In genomic region chr10:73647211-73647874, GRCh38 we compare ENCODE assay signal across 8 cellular contexts. TPM values are rescaled to one million over a fixed set of nuclear protein-coding genes. Genes with fewer than 3 reads are reported as not detected.
DNase-seq lines count a peak whose midpoint lies in the region; ATAC-seq and TF ChIP-seq lines count a peak whose summit lies in the region.
"Had no signal": no experiment of that assay in that cellular context is flagged by ENCODE, and none has a peak within 500 bp of the region (broad histone marks: within the 10 kb centered on the region; RNA-seq: fewer than 3 reads in every experiment).

No MANE protein-coding gene starts in this region.

- peak overlapping the region; percentile 84 for H3K27ac Mint-ChIP-seq in GM23338
- peak overlapping the region; percentile 32 for H3K27ac Mint-ChIP-seq in T-helper 17 cell

- H2BK15ac ChIP-seq in mesenchymal stem cell (ENCODE audit: low read depth, poor library complexity, severe bottlenecking), result peak overlapping the region; percentile 61

- H3K4me3 ChIP-seq in GM23338 (peak overlapping the region; percentile 96), endocrine pancreas (ENCODE audit: control insufficient read depth, insufficient read depth, low read length) (no peak overlapping the region), mesenchymal stem cell (ENCODE audit: insufficient read depth in 1 of 2, low read depth in 1 of 2, low read length in 2 of 2) (peak overlapping the region; percentile 57 to 73)

- H4K91ac ChIP-seq in mesenchymal stem cell (ENCODE audit: low read length), result peak overlapping the region; percentile 41

- H3K4me1 ChIP-seq in GM23338 (ENCODE audit: insufficient read depth) (peaks cover 9% of the 10 kb centered on the region), endocrine pancreas (ENCODE audit: control insufficient read depth, insufficient read depth, low read length) (no peaks in the 10 kb centered on the region), mesenchymal stem cell (ENCODE audit: control insufficient read depth, insufficient read depth, low read depth, low read length) (peaks cover 11% of the 10 kb centered on the region)

- H3K14ac ChIP-seq in mesenchymal stem cell (ENCODE audit: low read length in 2 of 2), result no peak overlapping the region

- peak overlapping the region; percentile 22 for H2BK120ac ChIP-seq in mesenchymal stem cell (ENCODE audit: low read depth, low read length)

- H3K4me3 Mint-ChIP-seq in GM23338, result peak overlapping the region; percentile 83
- peak overlapping the region; percentile 87 for H3K4me3 Mint-ChIP-seq in T-helper 17 cell

- DNase-seq in GM23338 (ENCODE audit: low spot score) (peak; percentile 98), T-helper 17 cell (no peak), mesenchymal stem cell (no peak), stromal cell of bone marrow (ENCODE audit: low read depth) (peak; percentile 4), NCI-H2196 treated with DMSO at 0.1 percent for 48 hours (lab: John Stamatoyannopoulos, UW; ENCODE audit: unreplicated experiment) (no peak)

- H2BK12ac ChIP-seq in mesenchymal stem cell (ENCODE audit: low read length in 2 of 2), result peak overlapping the region in 1 of 2 experiments; percentile 5

- H4K20me1 ChIP-seq in GM23338 (replicated peaks; ENCODE audit: insufficient read depth), result no peaks in the 10 kb centered on the region

- H3K4me1 Mint-ChIP-seq in GM23338, result peaks cover 25% of the 10 kb centered on the region
- peaks cover 16% of the 10 kb centered on the region for H3K4me1 Mint-ChIP-seq in T-helper 17 cell

- H3K36me3 ChIP-seq in GM23338 (ENCODE audit: insufficient read depth) (no peaks in the 10 kb centered on the region), endocrine pancreas (ENCODE audit: control insufficient read depth, insufficient read depth, low read length) (no peaks in the 10 kb centered on the region), mesenchymal stem cell (ENCODE audit: control insufficient read depth in 1 of 2, insufficient read depth in 2 of 2, low read depth in 1 of 2, low read length in 2 of 2) (no peaks in the 10 kb centered on the region)

- peak overlapping the region; percentile 97 for H3K4me2 ChIP-seq in GM23338
- H3K4me2 ChIP-seq in mesenchymal stem cell (ENCODE audit: low read length, poor library complexity, severe bottlenecking), result peak overlapping the region; percentile 60

- H3K9ac ChIP-seq in endocrine pancreas (ENCODE audit: control insufficient read depth, insufficient read depth, low read length) (peak overlapping the region; percentile 60), mesenchymal stem cell (ENCODE audit: low read length) (peak overlapping the region; percentile 89)

- peak overlapping the region; percentile 68 to 73 for H3K4ac ChIP-seq in mesenchymal stem cell (ENCODE audit: low read depth in 1 of 2, low read length in 2 of 2)

- H3K27me3 ChIP-seq in GM23338 (ENCODE audit: insufficient read depth) (no peaks in the 10 kb centered on the region), endocrine pancreas (ENCODE audit: control insufficient read depth, insufficient read depth, low read length) (no peaks in the 10 kb centered on the region), mesenchymal stem cell (ENCODE audit: control insufficient read depth in 1 of 2, insufficient read depth in 1 of 2, low read length in 2 of 2) (no peaks in the 10 kb centered on the region)

- H3K79me1 ChIP-seq in mesenchymal stem cell (replicated peaks; ENCODE audit: low read length, poor library complexity, severe bottlenecking), result no peaks in the 10 kb centered on the region

- H2AFZ ChIP-seq in GM23338 (peak overlapping the region; percentile 98), mesenchymal stem cell (ENCODE audit: low read depth, low read length) (peak overlapping the region; percentile 69)

- H3K9me2 ChIP-seq in GM23338 (ENCODE audit: insufficient read depth), result no peaks in the 10 kb centered on the region

- H3K23ac ChIP-seq in mesenchymal stem cell (ENCODE audit: low read length in 2 of 2), result no peak overlapping the region

- peak overlapping the region; percentile 25 for H2AK5ac ChIP-seq in mesenchymal stem cell (ENCODE audit: low read length, severe bottlenecking)

- TF ChIP-seq CTCF in GM23338 (conservative IDR thresholded peaks at IDR 0.05; ENCODE audit: low read depth in 2 of 2), result peak in 1 of 2 experiments; percentile 20; a peak in 1 of 4 replicates

- peaks cover 11% of the 10 kb centered on the region for H3K27me3 Mint-ChIP-seq in GM23338 (ENCODE audit: insufficient read depth, low read depth, poor library complexity)
- H3K27me3 Mint-ChIP-seq in T-helper 17 cell, result peaks cover 36% of the 10 kb centered on the region

- H4K8ac ChIP-seq in mesenchymal stem cell (ENCODE audit: low read length), result peak overlapping the region; percentile 98

- no peaks in the 10 kb centered on the region for H3K79me2 ChIP-seq in GM23338 (replicated peaks; ENCODE audit: insufficient read depth)

- peak overlapping the region; percentile 83 for H3K27ac ChIP-seq in GM23338 (ENCODE audit: low read depth)
- H3K27ac ChIP-seq in mesenchymal stem cell (ENCODE audit: low read length, poor library complexity, severe bottlenecking), result no peak overlapping the region

- H3K9me3 ChIP-seq in T-helper 17 cell (ENCODE audit: control insufficient read depth, low read length, poor library complexity, severe bottlenecking) (no peaks in the 10 kb centered on the region), endocrine pancreas (ENCODE audit: control insufficient read depth, low read length) (no peaks in the 10 kb centered on the region), mesenchymal stem cell (ENCODE audit: control insufficient read depth, low read length) (no peaks in the 10 kb centered on the region)

- 21% methylated on average over 30 of the region's 32 CpGs for WGBS in mesenchymal stem cell

- H3F3A ChIP-seq in GM23338 (replicated peaks; ENCODE audit: low read depth), result 0 out of 2 replicates have a peak, but pooled peaks cover 6% of the 10 kb centered on the region

- no peaks in the 10 kb centered on the region; the same call in 2 of the 3 replicates for H3K9me3 Mint-ChIP-seq in GM23338

- H3K36me3 Mint-ChIP-seq in GM23338 (ENCODE audit: low read depth), result no peaks in the 10 kb centered on the region; the same call in 2 of the 3 replicates
- no peaks in the 10 kb centered on the region for H3K36me3 Mint-ChIP-seq in T-helper 17 cell (ENCODE audit: low read depth)

- peak overlapping the region; percentile 76 to 88 for H3K18ac ChIP-seq in mesenchymal stem cell (ENCODE audit: low read depth in 1 of 2, low read length in 2 of 2)

- H2BK5ac ChIP-seq in mesenchymal stem cell (ENCODE audit: low read depth, low read length, poor library complexity, severe bottlenecking), result no peak overlapping the region

- ATAC-seq in GM23338, result peak; percentile 82
- peak; percentile 21 for ATAC-seq in T-helper 17 cell
- no peak for ATAC-seq in GM21529 (IDR thresholded peaks at IDR 0.05; ENCODE audit: unreplicated experiment)

TF ChIP-seq in GM23338, 12 proteins besides CTCF, POLR2A, EP300 and RAD21 (continues in another document):
- TF ChIP-seq REST (IDR thresholded peaks at IDR 0.05; ENCODE audit: unreplicated experiment) (no peak), ZNF331 (CRISPR knock-in tag; IDR thresholded peaks at IDR 0.05; ENCODE audit: low read depth) (no peak), CREB1 (CRISPR knock-in tag; IDR thresholded peaks at IDR 0.05; ENCODE audit: low read depth) (no peak), EZH2 (IDR thresholded peaks at IDR 0.05; ENCODE audit: low read depth, unreplicated experiment) (no peak), STAT1 (IDR thresholded peaks at IDR 0.05; ENCODE audit: unreplicated experiment) (no peak), POLR2AphosphoS5 (IDR thresholded peaks at IDR 0.05; ENCODE audit: low read depth) (peak; percentile 86)

RNA-seq across cellular contexts. Expression of gene MYOZ1, which starts 6.1 kb away (rescaled TPM):
- 2.4 and 3.2 TPM in 2 replicates for total RNA-seq in GM23338 (2014; rRNA removed; shearing (Covaris generic))
- polyA plus RNA-seq in GM23338 (2016; fragmentation: Nextera tagmentation; extraction: Ambion mirVana), result 1.9 and 2.7 TPM in 2 replicates
- not detected for total RNA-seq in T-helper 17 cell
- 0.07 TPM for polyA plus RNA-seq in mesenchymal stem cell (2013, experiment 1 of 2)
- polyA plus RNA-seq in mesenchymal stem cell (2013, experiment 2 of 2), result 0.07 TPM

RNA-seq across cellular contexts. Expression of gene SYNPO2L, which starts 8.5 kb away (rescaled TPM):
- total RNA-seq in GM23338 (2014; rRNA removed; shearing (Covaris generic)), result 0.08 TPM in 1 of 2 replicates, not detected in the other
- 0.16 and 0.57 TPM in 2 replicates for polyA plus RNA-seq in GM23338 (2016; fragmentation: Nextera tagmentation; extraction: Ambion mirVana)
- total RNA-seq in T-helper 17 cell, result under 1 TPM in 1 of 2 donors, not detected in 1; 0.08 TPM
- 0.54 TPM for polyA plus RNA-seq in mesenchymal stem cell (2013, experiment 1 of 2)
- 0.42 TPM for polyA plus RNA-seq in mesenchymal stem cell (2013, experiment 2 of 2)
- total RNA-seq: SK-MEL-5 had no signal

RNA-seq across cellular contexts. Expression of gene AGAP5, which starts 50.6 kb away (rescaled TPM):
- total RNA-seq in GM23338 (2014; rRNA removed; shearing (Covaris generic)), result 5.3 and 6.7 TPM in 2 replicates
- 4.3 and 5.0 TPM in 2 replicates for polyA plus RNA-seq in GM23338 (2016; fragmentation: Nextera tagmentation; extraction: Ambion mirVana)
- total RNA-seq in T-helper 17 cell, result 1 to 10 TPM; 7.7 to 8.2 TPM
- polyA plus RNA-seq in mesenchymal stem cell (2013, experiment 1 of 2), result 0.98 TPM
- 1.2 TPM for polyA plus RNA-seq in mesenchymal stem cell (2013, experiment 2 of 2)

RNA-seq across cellular contexts. Expression of gene USP54, which starts 56.2 kb away (rescaled TPM):
- total RNA-seq in GM23338 (2014; rRNA removed; shearing (Covaris generic)), result 27.4 and 29.2 TPM in 2 replicates
- polyA plus RNA-seq in GM23338 (2016; fragmentation: Nextera tagmentation; extraction: Ambion mirVana), result 12.8 and 15.1 TPM in 2 replicates
- 1 to 10 TPM; 3.6 TPM for total RNA-seq in T-helper 17 cell
- polyA plus RNA-seq in mesenchymal stem cell (2013, experiment 1 of 2), result 6.2 TPM
- 5.8 TPM for polyA plus RNA-seq in mesenchymal stem cell (2013, experiment 2 of 2)

Comparison
In these comparisons a context has a peak if more than half of its experiments do, and no peak if none do; other contexts are left out.
1. DNase-seq: peak in GM23338 (single experiment) and stromal cell of bone marrow (single experiment); none in T-helper 17 cell (0 of 3), mesenchymal stem cell (single experiment) and NCI-H2196 treated with DMSO at 0.1 percent for 48 hours (single experiment).